Comparison of ENCODE assay signal across 8 cellular contexts in genomic region chr7:54788664-54789063, GRCh38. TPM values are rescaled to one million over a fixed set of nuclear protein-coding genes. Genes with fewer than 3 reads are reported as not detected.
DNase-seq lines count a peak whose midpoint lies in the region; ATAC-seq, FAIRE-seq and TF ChIP-seq lines count a peak whose summit lies in the region.

No MANE protein-coding gene starts in this region.

- peaks cover 28% of the 10 kb centered on the region for H3K27me3 Mint-ChIP-seq in progenitor cell of endocrine pancreas

- DNase-seq in 8988T (peak; percentile 49), GM10266 (ENCODE audit: extremely low spot score) (peak; percentile 45), NCI-H2107 (lab: John Stamatoyannopoulos, UW) (peak; percentile 26), frontal cortex (ENCODE audit: low spot score in 2 of 2) (peak; percentile 29 to 78), progenitor cell of endocrine pancreas (ENCODE audit: low spot score, unreplicated experiment) (no peak)

- no peaks in the 10 kb centered on the region for H3K36me3 Mint-ChIP-seq in progenitor cell of endocrine pancreas (ENCODE audit: insufficient read depth)

- H3K4me3 Mint-ChIP-seq in progenitor cell of endocrine pancreas (ENCODE audit: low read depth) = no peak overlapping the region

- ATAC-seq in HG02763 (IDR thresholded peaks at IDR 0.05; ENCODE audit: unreplicated experiment) = peak; percentile 54
- no peak for ATAC-seq in GM19324 (IDR thresholded peaks at IDR 0.05; ENCODE audit: low FRiP score, unreplicated experiment)

- H3K27ac Mint-ChIP-seq in progenitor cell of endocrine pancreas = peak overlapping the region; percentile 74

- TF ChIP-seq CTCF in GM10266 (IDR thresholded peaks at IDR 0.05; ENCODE audit: control insufficient read depth, insufficient read depth, low read depth, missing control alignments) (peak; percentile 57), WI38 (IDR thresholded peaks at IDR 0.05; ENCODE audit: low read depth, low read length) (peak; percentile 58), progenitor cell of endocrine pancreas (IDR thresholded peaks at IDR 0.05; ENCODE audit: unreplicated experiment) (peak; percentile 68)

- H3K4me1 Mint-ChIP-seq in progenitor cell of endocrine pancreas (ENCODE audit: low read depth) = peaks cover 2% of the 10 kb centered on the region

- H3K4me3 ChIP-seq in WI38 (ENCODE audit: low read depth, low read length) = no peak overlapping the region

- FAIRE-seq in frontal cortex (lab: Jason Lieb, UNC) = no peak

- H3K9me3 Mint-ChIP-seq in progenitor cell of endocrine pancreas (ENCODE audit: low read depth) = no peaks in the 10 kb centered on the region

RNA-seq across cellular contexts. Expression of gene SEC61G, which starts 29.7 kb away (rescaled TPM):
- total RNA-seq in frontal cortex = 147 TPM
- 110 and 120 TPM in 2 replicates for total RNA-seq in progenitor cell of endocrine pancreas
